Comparison of ENCODE assay signal across 23 cellular contexts in genomic region chr7:44401692-44402091, GRCh38.
DNase-seq lines count a peak whose midpoint lies in the region; ATAC-seq, FAIRE-seq and TF ChIP-seq lines count a peak whose summit lies in the region.
"Had no signal": no experiment of that assay in that cellular context is flagged by ENCODE, and none has a peak within 500 bp of the region (broad histone marks: within the 10 kb centered on the region; RNA-seq: fewer than 3 reads in every experiment).

No MANE protein-coding gene starts in this region.

- H3K4me3 ChIP-seq in GM23338, result no peak overlapping the region
- H3K4me3 ChIP-seq: BLaER1, GM12878, GM23248 had no signal

- POLR2A ChIA-PET in activated CD8-positive, alpha-beta T cell treated with anti-CD3 and anti-CD28 coated beads, Interleukin-2, amount 10 ng/mL, durations not matched to agents 7 days and 5 days (lab: Charles Lee), result interaction anchor here (0.9 kb wide), 1 partner anchor 172 kb away, joined by 3 read pairs; the partner anchor contains the start of gene DDX56
- POLR2A ChIA-PET in activated CD8-positive, alpha-beta T cell treated with anti-CD3 and anti-CD28 coated beads for 36 hours (lab: Charles Lee), result no interaction called here

- ATAC-seq in activated CD8-positive, alpha-beta T cell treated with anti-CD3 and anti-CD28 coated beads, Interleukin-2, amount 10 ng/mL, durations not matched to agents 7 days and 5 days, result no peak
- ATAC-seq in activated CD8-positive, alpha-beta T cell treated with anti-CD3 and anti-CD28 coated beads for 36 hours, result no peak
- ATAC-seq in GM23338 (no peak; the same call in 1 of the 3 replicates), T-helper 17 cell (no peak)
- ATAC-seq: GM12878, HCT116 had no signal

- no peaks in the 10 kb centered on the region for H3K9me3 ChIP-seq in T-helper 17 cell (ENCODE audit: control insufficient read depth, low read length, poor library complexity, severe bottlenecking)
- H3K9me3 ChIP-seq: BLaER1 had no signal

- H3K27me3 Mint-ChIP-seq in activated CD8-positive, alpha-beta T cell treated with anti-CD3 and anti-CD28 coated beads, Interleukin-2, amount 10 ng/mL, durations not matched to agents 7 days and 5 days (ENCODE audit: low read depth), result no peaks in the 10 kb centered on the region
- H3K27me3 Mint-ChIP-seq in activated CD8-positive, alpha-beta T cell treated with anti-CD3 and anti-CD28 coated beads for 36 hours, result no peaks in the 10 kb centered on the region
- H3K27me3 Mint-ChIP-seq in GM23338 (ENCODE audit: insufficient read depth, low read depth, poor library complexity), result no peaks in the 10 kb centered on the region
- no peaks in the 10 kb centered on the region for H3K27me3 Mint-ChIP-seq in T-helper 17 cell
- H3K27me3 Mint-ChIP-seq: CD4-positive, alpha-beta memory T cell had no signal

- no peak for TF ChIP-seq CTCF in activated CD8-positive, alpha-beta T cell treated with anti-CD3 and anti-CD28 coated beads for 36 hours (IDR thresholded peaks at IDR 0.05)
- no peak for TF ChIP-seq CTCF in GM23338 (conservative IDR thresholded peaks at IDR 0.05; ENCODE audit: low read depth in 2 of 2)

- H3K27ac Mint-ChIP-seq in activated CD8-positive, alpha-beta T cell treated with anti-CD3 and anti-CD28 coated beads, Interleukin-2, amount 10 ng/mL, durations not matched to agents 7 days and 5 days, result peak overlapping the region; percentile 9
- no peak overlapping the region for H3K27ac Mint-ChIP-seq in activated CD8-positive, alpha-beta T cell treated with anti-CD3 and anti-CD28 coated beads for 36 hours
- H3K27ac Mint-ChIP-seq in GM23338 (peak overlapping the region; percentile 38; the same call in 1 of the 2 replicates), T-helper 17 cell (peak overlapping the region; percentile 80)
- H3K27ac Mint-ChIP-seq: CD4-positive, alpha-beta memory T cell; HFFc6 had no signal

- no peak overlapping the region for H3K4me3 Mint-ChIP-seq in activated CD8-positive, alpha-beta T cell treated with anti-CD3 and anti-CD28 coated beads, Interleukin-2, amount 10 ng/mL, durations not matched to agents 7 days and 5 days
- no peak overlapping the region for H3K4me3 Mint-ChIP-seq in activated CD8-positive, alpha-beta T cell treated with anti-CD3 and anti-CD28 coated beads for 36 hours
- no peak overlapping the region for H3K4me3 Mint-ChIP-seq in GM23338
- no peak overlapping the region for H3K4me3 Mint-ChIP-seq in T-helper 17 cell
- H3K4me3 Mint-ChIP-seq: CD14-positive monocyte; CD4-positive, alpha-beta memory T cell; HFFc6 had no signal

- H3K4me1 ChIP-seq in GM23338 (ENCODE audit: insufficient read depth), result no peaks in the 10 kb centered on the region
- H3K4me1 ChIP-seq: BLaER1 had no signal

- H3K27me3 ChIP-seq in GM23338 (ENCODE audit: insufficient read depth), result no peaks in the 10 kb centered on the region
- H3K27me3 ChIP-seq: BLaER1 had no signal

- CTCF ChIA-PET in activated CD8-positive, alpha-beta T cell treated with anti-CD3 and anti-CD28 coated beads, Interleukin-2, amount 10 ng/mL, durations not matched to agents 7 days and 5 days (lab: Charles Lee), result interaction anchor here (0.6 kb wide), 1 partner anchor 397 kb away, joined by 3 read pairs; no protein-coding TSS in a partner anchor
- CTCF ChIA-PET in activated CD8-positive, alpha-beta T cell treated with anti-CD3 and anti-CD28 coated beads for 36 hours (lab: Charles Lee), result interaction anchor here (1.3 to 1.5 kb wide), 2 partner anchors 10 to 133 kb away, joined by 3 to 6 read pairs; no protein-coding TSS in a partner anchor

- no peaks in the 10 kb centered on the region for H3K36me3 ChIP-seq in GM23338 (ENCODE audit: insufficient read depth)

- no peaks in the 10 kb centered on the region for H3F3A ChIP-seq in GM23338 (replicated peaks; ENCODE audit: low read depth)

- no peak for DNase-seq in activated CD8-positive, alpha-beta T cell treated with anti-CD3 and anti-CD28 coated beads, Interleukin-2, amount 10 ng/mL, durations not matched to agents 7 days and 5 days
- DNase-seq in activated CD8-positive, alpha-beta T cell treated with anti-CD3 and anti-CD28 coated beads for 36 hours, result no peak
- DNase-seq in GM23338 (ENCODE audit: low spot score) (no peak), T-helper 17 cell (no peak), mesenteric fat pad (ENCODE audit: low spot score) (peak; percentile 55), GM12892 (ENCODE audit: insufficient read length) (no peak), cortex of kidney (lab: John Stamatoyannopoulos, UW) (no peak)
- no peak for DNase-seq in stimulated activated CD4-positive, alpha-beta T cell treated with anti-CD3 and anti-CD28 coated beads, Interleukin-2, amount 100 ng/mL, for 48 hours
- DNase-seq: 8988T; Calu3; CD4-positive, alpha-beta memory T cell; DND-41; EL; GM23248; HFFc6; IMR-90 had no signal

- H3K9me3 Mint-ChIP-seq in activated CD8-positive, alpha-beta T cell treated with anti-CD3 and anti-CD28 coated beads, Interleukin-2, amount 10 ng/mL, durations not matched to agents 7 days and 5 days (ENCODE audit: insufficient read depth), result no peaks in the 10 kb centered on the region
- no peaks in the 10 kb centered on the region for H3K9me3 Mint-ChIP-seq in activated CD8-positive, alpha-beta T cell treated with anti-CD3 and anti-CD28 coated beads for 36 hours
- H3K9me3 Mint-ChIP-seq in GM23338, result no peaks in the 10 kb centered on the region; the same call in 2 of the 3 replicates
- H3K9me3 Mint-ChIP-seq: CD4-positive, alpha-beta memory T cell; HFFc6 had no signal

- H4K20me1 ChIP-seq in GM23338 (replicated peaks; ENCODE audit: insufficient read depth), result peaks cover 4% of the 10 kb centered on the region; the same call in 1 of the 2 replicates

- H3K27ac ChIP-seq in GM23338 (ENCODE audit: low read depth), result no peak overlapping the region
- H3K27ac ChIP-seq: BLaER1, GM23248 had no signal

- no peaks in the 10 kb centered on the region for H3K4me1 Mint-ChIP-seq in activated CD8-positive, alpha-beta T cell treated with anti-CD3 and anti-CD28 coated beads, Interleukin-2, amount 10 ng/mL, durations not matched to agents 7 days and 5 days (ENCODE audit: low read depth)
- peaks cover 2% of the 10 kb centered on the region for H3K4me1 Mint-ChIP-seq in activated CD8-positive, alpha-beta T cell treated with anti-CD3 and anti-CD28 coated beads for 36 hours (ENCODE audit: low read depth)
- H3K4me1 Mint-ChIP-seq in GM23338 (peaks cover 11% of the 10 kb centered on the region; the same call in 2 of the 3 replicates), T-helper 17 cell (peaks cover 14% of the 10 kb centered on the region)

- H2AFZ ChIP-seq in GM23338, result no peak overlapping the region
- H2AFZ ChIP-seq: GM23248 had no signal

- H3K9me2 ChIP-seq in GM23338 (ENCODE audit: insufficient read depth), result no peaks in the 10 kb centered on the region

- H3K4me2 ChIP-seq in GM23338, result no peak overlapping the region
- H3K4me2 ChIP-seq: BLaER1 had no signal

- peaks cover 6% of the 10 kb centered on the region for H3K36me3 Mint-ChIP-seq in activated CD8-positive, alpha-beta T cell treated with anti-CD3 and anti-CD28 coated beads, Interleukin-2, amount 10 ng/mL, durations not matched to agents 7 days and 5 days (ENCODE audit: low read depth)
- H3K36me3 Mint-ChIP-seq in activated CD8-positive, alpha-beta T cell treated with anti-CD3 and anti-CD28 coated beads for 36 hours (ENCODE audit: low read depth), result peaks cover 12% of the 10 kb centered on the region
- H3K36me3 Mint-ChIP-seq in GM23338 (ENCODE audit: low read depth) (peaks cover 5% of the 10 kb centered on the region), T-helper 17 cell (ENCODE audit: low read depth) (peaks cover 12% of the 10 kb centered on the region)

- no peak for TF ChIP-seq POLR2A in GM12892 (IDR thresholded peaks at IDR 0.05; ENCODE audit: low read depth, low read length)

- 0 out of 2 replicates have a peak, but pooled peaks cover 11% of the 10 kb centered on the region for H3K79me2 ChIP-seq in GM23338 (replicated peaks; ENCODE audit: insufficient read depth)

- no peak for FAIRE-seq in GM12892 (lab: Jason Lieb, UNC)
- FAIRE-seq: GM12878, GM19239, H54, HTR-8/SVneo had no signal

- intact Hi-C loops in activated CD8-positive, alpha-beta T cell treated with anti-CD3 and anti-CD28 coated beads for 36 hours (cut with micrococcal nuclease), result no loop called here

TF ChIP-seq in GM23338, 12 proteins besides CTCF, POLR2A, EP300 and RAD21 (continues in another document):
- no peak for TF ChIP-seq NANOG (IDR thresholded peaks at IDR 0.05; ENCODE audit: borderline replicate concordance)
